29 cellular contexts compared by ENCODE assay signal in the genomic region with DNA sequence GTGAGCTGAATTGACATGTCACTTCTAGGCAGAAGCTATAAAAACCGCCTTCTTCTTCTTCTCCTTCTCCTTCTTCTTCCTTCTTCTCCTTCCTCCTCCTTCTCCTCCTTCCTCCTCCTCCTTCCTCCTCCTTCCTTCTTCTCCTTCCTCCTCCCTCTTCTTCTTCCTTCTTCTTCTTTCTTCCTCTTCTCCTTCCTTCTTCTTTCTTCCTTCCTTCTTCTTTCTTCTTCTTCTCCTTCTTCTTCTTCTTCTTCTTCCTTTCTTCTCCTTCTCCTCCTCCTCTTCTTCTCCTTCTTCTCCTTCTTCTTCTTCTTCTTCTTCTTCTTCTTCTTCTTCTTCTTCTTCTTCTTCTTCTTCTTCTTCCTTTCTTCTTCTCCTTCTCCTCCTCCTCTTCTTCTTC. TPM values are rescaled to one million over a fixed set of nuclear protein-coding genes. Genes with fewer than 3 reads are reported as not detected.
"Had no signal": no experiment of that assay in that cellular context is flagged by ENCODE, and none has a peak within 500 bp of the region (broad histone marks: within the 10 kb centered on the region; RNA-seq: fewer than 3 reads in every experiment).

No MANE protein-coding gene starts in this region.

- H3K9me3 Mint-ChIP-seq: endodermal cell; mesothelial cell of epicardium; naive B cell; natural killer cell treated with Interleukin-12 subunit alpha and Interleukin-12 subunit beta and Interleukin-15 and Interleukin-18, amount 100 ng/mL, for 72 hours; neural progenitor cell; stimulated activated effector memory CD8-positive, alpha-beta T cell treated with anti-CD3 and anti-CD28 coated beads, Interleukin-12 subunit alpha, Interleukin-12 subunit beta, amount 100 ng/mL, for 72 hours; type B pancreatic cell had no signal

- H3K27me3 ChIP-seq: gastrocnemius medialis, left lung, neural progenitor cell, ovary, sigmoid colon, testis, tibial artery had no signal

- H3K4me3 Mint-ChIP-seq: endodermal cell; mesothelial cell of epicardium; naive B cell; natural killer cell treated with Interleukin-12 subunit alpha and Interleukin-12 subunit beta and Interleukin-15 and Interleukin-18, amount 100 ng/mL, for 72 hours; neural progenitor cell; stimulated activated effector memory CD8-positive, alpha-beta T cell treated with anti-CD3 and anti-CD28 coated beads, Interleukin-12 subunit alpha, Interleukin-12 subunit beta, amount 100 ng/mL, for 72 hours; type B pancreatic cell had no signal

- DNase-seq: effector CD8-positive, alpha-beta T cell; endodermal cell; foreskin fibroblast; gastrocnemius medialis; head of caudate nucleus; left cardiac atrium; left lung; mesenchymal stem cell; mucosa of descending colon; naive B cell; occipital lobe; ovary; posterior cingulate gyrus; psoas muscle; sigmoid colon; stimulated activated CD4-positive, alpha-beta T cell treated with anti-CD3 and anti-CD28 coated beads, Interleukin-2, amount 100 ng/mL, for 24 hours; stimulated activated CD4-positive, alpha-beta T cell treated with anti-CD3 and anti-CD28 coated beads, Interleukin-4, amount 100 ng/mL, for 24 hours; stimulated activated naive CD8-positive, alpha-beta T cell treated with anti-CD3 and anti-CD28 coated beads, Interleukin-15, Interleukin-2, amounts not matched to agents 100 U/mL and 50 U/mL, for 24 hours; substantia nigra; testis; tibial artery had no signal

- H3K4me3 ChIP-seq: gastrocnemius medialis, left lung, mucosa of descending colon, neural progenitor cell, ovary, psoas muscle, sigmoid colon, testis, tibial artery had no signal

- H2AFZ ChIP-seq: neural progenitor cell had no signal

- H3K36me3 ChIP-seq: gastrocnemius medialis, left lung, neural progenitor cell, ovary, sigmoid colon, tibial artery had no signal

- H3K27me3 Mint-ChIP-seq: naive B cell; natural killer cell treated with Interleukin-12 subunit alpha and Interleukin-12 subunit beta and Interleukin-15 and Interleukin-18, amount 100 ng/mL, for 72 hours; type B pancreatic cell had no signal

- H3K9me3 ChIP-seq: gastrocnemius medialis, left lung, mucosa of descending colon, ovary, psoas muscle, sigmoid colon, testis, tibial artery had no signal

- H3K4me2 ChIP-seq: neural progenitor cell had no signal

- H3K9ac ChIP-seq: neural progenitor cell had no signal

- ATAC-seq: esophagus mucosa; gastrocnemius medialis; left cardiac atrium; left lung; mucosa of descending colon; natural killer cell treated with Interleukin-12 subunit alpha and Interleukin-12 subunit beta and Interleukin-15 and Interleukin-18, amount 100 ng/mL, for 72 hours; psoas muscle; right cardiac atrium; stimulated activated effector memory CD8-positive, alpha-beta T cell treated with anti-CD3 and anti-CD28 coated beads, Interleukin-12 subunit alpha, Interleukin-12 subunit beta, amount 100 ng/mL, for 72 hours; stimulated activated naive CD8-positive, alpha-beta T cell treated with anti-CD3 and anti-CD28 coated beads, Interleukin-15, Interleukin-2, amounts not matched to agents 100 U/mL and 50 U/mL, for 24 hours had no signal

- H3K27ac ChIP-seq: epithelial cell of prostate, gastrocnemius medialis, neural progenitor cell, ovary, psoas muscle, sigmoid colon, testis, tibial artery had no signal

- H3K4me1 ChIP-seq: testis had no signal

- H3K36me3 Mint-ChIP-seq: mesothelial cell of epicardium; naive B cell; natural killer cell treated with Interleukin-12 subunit alpha and Interleukin-12 subunit beta and Interleukin-15 and Interleukin-18, amount 100 ng/mL, for 72 hours; neural progenitor cell; type B pancreatic cell had no signal

- H3K27ac Mint-ChIP-seq: endodermal cell; mesothelial cell of epicardium; natural killer cell treated with Interleukin-12 subunit alpha and Interleukin-12 subunit beta and Interleukin-15 and Interleukin-18, amount 100 ng/mL, for 72 hours; neural progenitor cell; stimulated activated effector memory CD8-positive, alpha-beta T cell treated with anti-CD3 and anti-CD28 coated beads, Interleukin-12 subunit alpha, Interleukin-12 subunit beta, amount 100 ng/mL, for 72 hours; type B pancreatic cell had no signal

- H3K4me1 Mint-ChIP-seq: mesothelial cell of epicardium had no signal

RNA-seq across cellular contexts. Expression of gene CTF1, which starts 22.2 kb away (rescaled TPM):
- total RNA-seq: occipital lobe had no signal
